ENCODE assay signal across 22 cellular contexts in genomic region chr20:16260911-16261310, GRCh38.
DNase-seq lines count a peak whose midpoint lies in the region; ATAC-seq and TF ChIP-seq lines count a peak whose summit lies in the region.
"Had no signal": no experiment of that assay in that cellular context is flagged by ENCODE, and none has a peak within 500 bp of the region (broad histone marks: within the 10 kb centered on the region; RNA-seq: fewer than 3 reads in every experiment).

No MANE protein-coding gene starts in this region.

- DNase-seq in AG20443 (ENCODE audit: low spot score) (peak; percentile 52), HS-5 (ENCODE audit: low read depth) (peak; percentile 16), astrocyte of the hippocampus (ENCODE audit: low read depth, low spot score) (peak; percentile 16), islet precursor cell (peak; percentile 37), chondrocyte (ENCODE audit: low spot score) (no peak), left ventricle myocardium superior (no peak)
- DNase-seq: activated CD4-positive, alpha-beta T cell treated with anti-CD3 and anti-CD28 coated beads for 48 hours; activated T-cell treated with anti-CD3 and anti-CD28 coated beads, Interleukin-2, amount 50 U/mL, for 24 hours; CD4-positive, alpha-beta T cell; DMS 273 treated with DMSO at 0.1 percent for 48 hours; GDM1; Karpas-422; mesendoderm; NCI-H187; NCI-H524 treated with DMSO at 0.1 percent for 48 hours; NK-92 treated with Interleukin-12 subunit alpha and Interleukin-12 subunit beta, amount 100 ng/mL, for 24 hours; nucleus accumbens; stimulated activated CD4-positive, alpha-beta T cell treated with anti-CD3 and anti-CD28 coated beads, Interleukin-2, amount 100 ng/mL, for 24 hours had no signal

- intact Hi-C loops in left ventricle myocardium superior (cut with micrococcal nuclease), result no loop called here

- H3K36me3 Mint-ChIP-seq in chondrocyte (ENCODE audit: low read depth), result peaks cover 2% of the 10 kb centered on the region

- TF ChIP-seq CTCF in chondrocyte (IDR thresholded peaks at IDR 0.05), result no peak

- no peaks in the 10 kb centered on the region for H3K27me3 Mint-ChIP-seq in chondrocyte (ENCODE audit: low read depth)
- H3K27me3 Mint-ChIP-seq: activated T-cell treated with anti-CD3 and anti-CD28 coated beads, Interleukin-2, amount 50 U/mL, for 24 hours; CD4-positive, alpha-beta T cell had no signal

- H3K9me3 Mint-ChIP-seq in chondrocyte (ENCODE audit: low read depth), result peaks cover 6% of the 10 kb centered on the region

- no peaks in the 10 kb centered on the region for H3K4me1 Mint-ChIP-seq in chondrocyte (ENCODE audit: low read depth)

- H3K4me3 Mint-ChIP-seq in chondrocyte (ENCODE audit: unreplicated experiment), result no peak overlapping the region
- H3K4me3 Mint-ChIP-seq: activated T-cell treated with anti-CD3 and anti-CD28 coated beads, Interleukin-2, amount 50 U/mL, for 24 hours; CD4-positive, alpha-beta T cell; T-helper 1 cell treated with Interleukin-12 subunit alpha and Interleukin-12 subunit beta and Interleukin-4 antibody, amounts not matched to agents 30 μg/mL and 1 μg/mL, for 36 hours had no signal

- H3K27ac Mint-ChIP-seq in chondrocyte (ENCODE audit: unreplicated experiment), result no peak overlapping the region
- H3K27ac Mint-ChIP-seq: activated T-cell treated with anti-CD3 and anti-CD28 coated beads, Interleukin-2, amount 50 U/mL, for 24 hours; CD4-positive, alpha-beta T cell; T-helper 1 cell treated with Interleukin-12 subunit alpha and Interleukin-12 subunit beta and Interleukin-4 antibody, amounts not matched to agents 30 μg/mL and 1 μg/mL, for 36 hours had no signal

- ATAC-seq in GM18498 (IDR thresholded peaks at IDR 0.05; ENCODE audit: unreplicated experiment), result no peak
- no peak for ATAC-seq in HG02938 (IDR thresholded peaks at IDR 0.05; ENCODE audit: unreplicated experiment)
- ATAC-seq in left ventricle myocardium superior, result no peak
- ATAC-seq: Panc1 had no signal

Comparison
In these comparisons a context has a peak if more than half of its experiments do, and no peak if none do; other contexts are left out.
1. DNase-seq: peak in AG20443 (single experiment), HS-5 (single experiment), astrocyte of the hippocampus (single experiment) and islet precursor cell (single experiment); none in chondrocyte (single experiment) and left ventricle myocardium superior (single experiment).